In the genomic region with DNA sequence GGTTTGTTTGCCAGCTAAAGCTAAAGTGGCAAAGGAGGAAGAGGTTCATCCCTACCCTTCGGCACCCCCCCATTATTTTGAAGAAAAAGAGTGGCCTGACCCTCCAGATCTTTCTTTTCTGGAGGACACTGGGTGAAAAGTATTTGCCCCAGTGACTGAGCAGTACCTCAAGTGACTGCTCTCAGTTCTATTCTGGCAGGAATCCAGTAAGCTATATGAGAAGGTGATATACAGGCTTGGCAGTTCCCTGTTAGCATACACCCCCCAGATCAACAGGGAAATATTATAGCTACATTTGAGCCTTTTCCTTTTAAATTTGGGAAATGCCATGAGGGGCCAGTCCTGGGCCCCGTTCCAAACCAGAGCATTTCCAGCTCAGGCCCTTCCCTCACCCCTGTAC, we compare ENCODE assay signal across 7 cellular contexts. TPM values are rescaled to one million over a fixed set of nuclear protein-coding genes. Genes with fewer than 3 reads are reported as not detected.
"Had no signal": no experiment of that assay in that cellular context is flagged by ENCODE, and none has a peak within 500 bp of the region (broad histone marks: within the 10 kb centered on the region; RNA-seq: fewer than 3 reads in every experiment).

No MANE protein-coding gene starts in this region.

RNA-seq across cellular contexts. Expression of a gene that starts 15.3 kb away (rescaled TPM):
- total RNA-seq: HepG2, HT1080, NCI-H460, SJCRH30 had no signal

RNA-seq across cellular contexts. Expression of a gene that starts 46.6 kb away (rescaled TPM):
- total RNA-seq: HT1080, M059J, NCI-H460, PC-9, RPMI7951, SJCRH30 had no signal
